In genomic region chr2:15656090-15656489, GRCh38 we compare ENCODE assay signal across 7 cellular contexts.
"Had no signal": no experiment of that assay in that cellular context is flagged by ENCODE, and none has a peak within 500 bp of the region (broad histone marks: within the 10 kb centered on the region; RNA-seq: fewer than 3 reads in every experiment).

No MANE protein-coding gene starts in this region.

- H3K4me3 Mint-ChIP-seq: HFFc6, IgD-negative memory B cell had no signal

- H3K4me1 Mint-ChIP-seq: IgD-negative memory B cell had no signal

- H3K27ac Mint-ChIP-seq: HFFc6, IgD-negative memory B cell had no signal

- H3K36me3 Mint-ChIP-seq: IgD-negative memory B cell had no signal

- H3K9me3 Mint-ChIP-seq: HFFc6 had no signal

- H3K4me1 ChIP-seq: HAP-1 had no signal

- H3K9me3 ChIP-seq: HAP-1 had no signal

- H3K27ac ChIP-seq: GM23248, HL-60 had no signal

- H3K4me3 ChIP-seq: GM23248, HAP-1 had no signal

- H3K36me3 ChIP-seq: HAP-1 had no signal

- H3K9ac ChIP-seq: GM23248 had no signal

- DNase-seq: GM23248, GOT3, H7, HFFc6 had no signal

- H2AFZ ChIP-seq: GM23248 had no signal
